In the genomic region with DNA sequence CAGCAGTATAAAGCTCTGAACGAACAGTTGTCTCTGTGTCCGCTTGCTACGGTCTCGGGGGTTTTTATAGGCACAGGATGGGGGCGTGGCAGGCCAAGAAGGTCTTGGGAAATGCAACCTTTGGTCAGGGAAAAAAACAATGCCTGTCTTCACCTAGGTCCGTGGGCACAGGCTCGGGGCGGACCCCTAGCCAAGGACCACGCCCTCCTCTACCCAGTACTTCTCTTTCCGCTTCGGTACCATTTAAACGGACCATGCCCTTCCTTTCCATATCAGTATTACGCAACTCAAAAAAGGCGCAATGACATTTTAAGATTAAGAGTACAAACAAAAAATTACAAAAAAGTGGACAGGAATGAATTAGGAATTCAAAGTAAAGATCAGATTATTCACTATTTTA, we compare ENCODE assay signal across 1 cellular context.
TF ChIP-seq lines count a peak whose summit lies in the region.

No MANE protein-coding gene starts in this region.

TF ChIP-seq in GM23338, 12 proteins besides CTCF, POLR2A, EP300 and RAD21 (continued from another document):
- TF ChIP-seq, protein P1, sequence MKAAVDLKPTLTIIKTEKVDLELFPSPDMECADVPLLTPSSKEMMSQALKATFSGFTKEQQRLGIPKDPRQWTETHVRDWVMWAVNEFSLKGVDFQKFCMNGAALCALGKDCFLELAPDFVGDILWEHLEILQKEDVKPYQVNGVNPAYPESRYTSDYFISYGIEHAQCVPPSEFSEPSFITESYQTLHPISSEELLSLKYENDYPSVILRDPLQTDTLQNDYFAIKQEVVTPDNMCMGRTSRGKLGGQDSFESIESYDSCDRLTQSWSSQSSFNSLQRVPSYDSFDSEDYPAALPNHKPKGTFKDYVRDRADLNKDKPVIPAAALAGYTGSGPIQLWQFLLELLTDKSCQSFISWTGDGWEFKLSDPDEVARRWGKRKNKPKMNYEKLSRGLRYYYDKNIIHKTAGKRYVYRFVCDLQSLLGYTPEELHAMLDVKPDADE (IDR thresholded peaks at IDR 0.05) = no peak
- TF ChIP-seq CREB1 (CRISPR knock-in tag; IDR thresholded peaks at IDR 0.05; ENCODE audit: low read depth) (no peak), POLR2AphosphoS5 (IDR thresholded peaks at IDR 0.05; ENCODE audit: low read depth) (no peak), EZH2phosphoT487 (IDR thresholded peaks at IDR 0.05; ENCODE audit: unreplicated experiment) (no peak), EZH2 (IDR thresholded peaks at IDR 0.05; ENCODE audit: low read depth, unreplicated experiment) (no peak), STAT1 (IDR thresholded peaks at IDR 0.05; ENCODE audit: unreplicated experiment) (no peak)
- TF ChIP-seq, protein P2, sequence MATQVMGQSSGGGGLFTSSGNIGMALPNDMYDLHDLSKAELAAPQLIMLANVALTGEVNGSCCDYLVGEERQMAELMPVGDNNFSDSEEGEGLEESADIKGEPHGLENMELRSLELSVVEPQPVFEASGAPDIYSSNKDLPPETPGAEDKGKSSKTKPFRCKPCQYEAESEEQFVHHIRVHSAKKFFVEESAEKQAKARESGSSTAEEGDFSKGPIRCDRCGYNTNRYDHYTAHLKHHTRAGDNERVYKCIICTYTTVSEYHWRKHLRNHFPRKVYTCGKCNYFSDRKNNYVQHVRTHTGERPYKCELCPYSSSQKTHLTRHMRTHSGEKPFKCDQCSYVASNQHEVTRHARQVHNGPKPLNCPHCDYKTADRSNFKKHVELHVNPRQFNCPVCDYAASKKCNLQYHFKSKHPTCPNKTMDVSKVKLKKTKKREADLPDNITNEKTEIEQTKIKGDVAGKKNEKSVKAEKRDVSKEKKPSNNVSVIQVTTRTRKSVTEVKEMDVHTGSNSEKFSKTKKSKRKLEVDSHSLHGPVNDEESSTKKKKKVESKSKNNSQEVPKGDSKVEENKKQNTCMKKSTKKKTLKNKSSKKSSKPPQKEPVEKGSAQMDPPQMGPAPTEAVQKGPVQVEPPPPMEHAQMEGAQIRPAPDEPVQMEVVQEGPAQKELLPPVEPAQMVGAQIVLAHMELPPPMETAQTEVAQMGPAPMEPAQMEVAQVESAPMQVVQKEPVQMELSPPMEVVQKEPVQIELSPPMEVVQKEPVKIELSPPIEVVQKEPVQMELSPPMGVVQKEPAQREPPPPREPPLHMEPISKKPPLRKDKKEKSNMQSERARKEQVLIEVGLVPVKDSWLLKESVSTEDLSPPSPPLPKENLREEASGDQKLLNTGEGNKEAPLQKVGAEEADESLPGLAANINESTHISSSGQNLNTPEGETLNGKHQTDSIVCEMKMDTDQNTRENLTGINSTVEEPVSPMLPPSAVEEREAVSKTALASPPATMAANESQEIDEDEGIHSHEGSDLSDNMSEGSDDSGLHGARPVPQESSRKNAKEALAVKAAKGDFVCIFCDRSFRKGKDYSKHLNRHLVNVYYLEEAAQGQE (IDR thresholded peaks at IDR 0.05; ENCODE audit: unreplicated experiment) = no peak
